In the genomic region with DNA sequence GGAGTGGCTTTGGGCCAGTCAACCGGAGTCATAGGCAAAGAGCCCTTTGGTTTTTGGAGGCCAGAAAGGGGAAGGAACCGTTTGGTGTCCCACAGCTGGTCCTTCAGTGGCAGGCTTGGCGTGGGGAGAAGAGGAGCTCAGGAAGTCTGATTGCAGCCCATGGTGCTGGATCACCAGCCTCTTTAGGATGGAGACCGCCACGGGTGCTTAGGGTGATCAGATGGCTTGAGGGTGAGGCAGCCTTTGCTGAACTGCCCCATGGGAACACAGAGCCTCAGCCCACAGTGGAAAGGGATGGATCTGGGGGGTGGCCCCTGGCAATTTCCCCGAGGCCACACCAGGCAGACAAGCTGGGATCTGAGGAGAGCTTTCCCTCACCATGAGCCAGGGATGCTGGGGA, we compare ENCODE assay signal across 7 cellular contexts. TPM values are rescaled to one million over a fixed set of nuclear protein-coding genes. Genes with fewer than 3 reads are reported as not detected.
"Had no signal": no experiment of that assay in that cellular context is flagged by ENCODE, and none has a peak within 500 bp of the region (broad histone marks: within the 10 kb centered on the region; RNA-seq: fewer than 3 reads in every experiment).

No MANE protein-coding gene starts in this region.

- ATAC-seq: HepG2, K562 had no signal

- H3K27ac ChIP-seq: HL-60 had no signal

- DNase-seq: IMR-90, KBM-7, KG1 had no signal

- H3K27ac Mint-ChIP-seq: IgD-negative memory B cell had no signal

- H3K4me1 Mint-ChIP-seq: IgD-negative memory B cell had no signal

- H3K4me3 ChIP-seq: K562 had no signal

- H3K36me3 Mint-ChIP-seq: IgD-negative memory B cell had no signal

- H3K4me3 Mint-ChIP-seq: IgD-negative memory B cell had no signal

RNA-seq across cellular contexts. Expression of a gene that starts 45.8 kb away (rescaled TPM):
- total RNA-seq: IMR-90 had no signal
